ENCODE assay signal across 8 cellular contexts in genomic region chr14:69711065-69711464, GRCh38. TPM values are rescaled to one million over a fixed set of nuclear protein-coding genes. Genes with fewer than 3 reads are reported as not detected.
DNase-seq lines count a peak whose midpoint lies in the region; TF ChIP-seq lines count a peak whose summit lies in the region.

No MANE protein-coding gene starts in this region.

- H3K27me3 Mint-ChIP-seq in endothelial cell (ENCODE audit: unreplicated experiment), result peaks cover 26% of the 10 kb centered on the region

- 43% methylated on average over 4 of the region's 4 CpGs for WGBS in prostate gland

- H3K36me3 ChIP-seq in prostate gland, result no peaks in the 10 kb centered on the region

- H3K4me1 ChIP-seq in prostate gland (replicated peaks), result peaks cover 32% of the 10 kb centered on the region

- TF ChIP-seq POLR2A in prostate gland (IDR thresholded peaks at IDR 0.05), result no peak

- H3K36me3 Mint-ChIP-seq in endothelial cell (ENCODE audit: low read depth, unreplicated experiment), result peaks cover 53% of the 10 kb centered on the region

- H3K4me3 Mint-ChIP-seq in endothelial cell (ENCODE audit: unreplicated experiment), result no peak overlapping the region

- peaks cover 69% of the 10 kb centered on the region for H3K4me1 Mint-ChIP-seq in endothelial cell (ENCODE audit: unreplicated experiment)

- no peaks in the 10 kb centered on the region for H3K9me3 Mint-ChIP-seq in endothelial cell (ENCODE audit: unreplicated experiment)

- H3K4me3 ChIP-seq in prostate gland, result no peak overlapping the region

- intact Hi-C loops in prostate gland (cut with DNase I), result loop anchor here (5.0 kb wide), 1 partner anchor 99 kb away; the partner anchor contains the start of gene SUSD6

- DNase-seq in DMS153 (lab: John Stamatoyannopoulos, UW), result peak; percentile 63
- peak; percentile 49 for DNase-seq in NCI-H345 treated with DMSO at 0.1 percent for 48 hours (lab: John Stamatoyannopoulos, UW; ENCODE audit: unreplicated experiment)
- no peak for DNase-seq in endothelial cell (ENCODE audit: low spot score)
- no peak for DNase-seq in prostate gland (ENCODE audit: low spot score)
- DNase-seq in SKM-1 (lab: John Stamatoyannopoulos, UW; ENCODE audit: unreplicated experiment), result no peak
- DNase-seq in HuH-7 (ENCODE audit: low spot score), result no peak
- DNase-seq in MV-4-11 (lab: John Stamatoyannopoulos, UW), result no peak
- DNase-seq in AML-193 (lab: John Stamatoyannopoulos, UW), result no peak

- H3K27me3 ChIP-seq in prostate gland (replicated peaks; ENCODE audit: insufficient read depth), result no peaks in the 10 kb centered on the region

- H3K9me3 ChIP-seq in prostate gland, result no peaks in the 10 kb centered on the region

- H3K27ac ChIP-seq in prostate gland, result peak overlapping the region; percentile 57 to 64

- H3K27ac Mint-ChIP-seq in endothelial cell (ENCODE audit: unreplicated experiment), result peak overlapping the region; percentile 68

- TF ChIP-seq CTCF in endothelial cell (IDR thresholded peaks at IDR 0.05; ENCODE audit: unreplicated experiment), result no peak
- no peak for TF ChIP-seq CTCF in prostate gland (IDR thresholded peaks at IDR 0.05)

RNA-seq across cellular contexts. Expression of gene SRSF5, which starts 55.9 kb away (rescaled TPM):
- 241 TPM for total RNA-seq in endothelial cell (ENCODE audit: unreplicated experiment)
- 100 to 1,000 TPM; 206 to 338 TPM for total RNA-seq in prostate gland

Comparison
In these comparisons a context has a peak if more than half of its experiments do, and no peak if none do; other contexts are left out.
1. DNase-seq: peak in DMS153 (single experiment) and NCI-H345 treated with DMSO at 0.1 percent for 48 hours (single experiment); none in endothelial cell (single experiment), prostate gland (single experiment), SKM-1 (single experiment), HuH-7 (single experiment), MV-4-11 (single experiment) and AML-193 (0 of 2).